1 cellular context compared by ENCODE assay signal in genomic region chr22:29030618-29031235, GRCh38.
TF ChIP-seq lines count a peak whose summit lies in the region.

No MANE protein-coding gene starts in this region.

TF ChIP-seq in HEK293, 187 proteins besides CTCF, POLR2A, EP300 and RAD21 (continued from another document):
- TF ChIP-seq BCL11B (tag by site-specific recombination; IDR thresholded peaks at IDR 0.05; ENCODE audit: low read depth) (0 out of 2 replicates have a peak, but pooled peaks have one; percentile 36), ZNF701 (tag by site-specific recombination; IDR thresholded peaks at IDR 0.05) (no peak), ZNF26 (tag by site-specific recombination; IDR thresholded peaks at IDR 0.05) (no peak), ZSCAN16 (tag by site-specific recombination; IDR thresholded peaks at IDR 0.05) (no peak), ZNF354C (tag by site-specific recombination; IDR thresholded peaks at IDR 0.05; ENCODE audit: borderline replicate concordance, low read depth) (no peak), ZNF626 (tag by site-specific recombination; IDR thresholded peaks at IDR 0.05) (no peak), ZFP3 (tag by site-specific recombination; IDR thresholded peaks at IDR 0.05; ENCODE audit: low read depth) (no peak), YY2 (tag by site-specific recombination; IDR thresholded peaks at IDR 0.05) (no peak), KLF16 (tag by site-specific recombination; IDR thresholded peaks at IDR 0.05) (peak; percentile 88), ZNF660 (tag by site-specific recombination; IDR thresholded peaks at IDR 0.05) (no peak; the same call in 1 of the 2 replicates), ZNF792 (tag by site-specific recombination; IDR thresholded peaks at IDR 0.05) (no peak), ZNF501 (tag by site-specific recombination; IDR thresholded peaks at IDR 0.05) (no peak), ZFP41 (tag by site-specific recombination; IDR thresholded peaks at IDR 0.05; ENCODE audit: borderline replicate concordance) (no peak), ZNF658 (tag by site-specific recombination; IDR thresholded peaks at IDR 0.05) (no peak), HOXA7 (CRISPR knock-in tag; IDR thresholded peaks at IDR 0.05; ENCODE audit: borderline replicate concordance) (no peak), ZBTB21 (tag by site-specific recombination; IDR thresholded peaks at IDR 0.05) (no peak), ZNF830 (tag by site-specific recombination; IDR thresholded peaks at IDR 0.05; ENCODE audit: low read depth) (no peak), KLF7 (tag by site-specific recombination; IDR thresholded peaks at IDR 0.05; ENCODE audit: borderline replicate concordance) (peak; percentile 29; the same call in 1 of the 2 replicates), SCRT1 (tag by site-specific recombination; IDR thresholded peaks at IDR 0.05; ENCODE audit: borderline replicate concordance) (no peak), PRDM4 (tag by site-specific recombination; IDR thresholded peaks at IDR 0.05) (0 out of 2 replicates have a peak, but pooled peaks have one; percentile 28), ZFP69B (tag by site-specific recombination; IDR thresholded peaks at IDR 0.05) (peak; percentile 56), ZNF692 (tag by site-specific recombination; IDR thresholded peaks at IDR 0.05) (peak; percentile 46; the same call in 1 of the 2 replicates), ZNF544 (tag by site-specific recombination; IDR thresholded peaks at IDR 0.05) (no peak), ZNF114 (tag by site-specific recombination; IDR thresholded peaks at IDR 0.05) (no peak), ZNF174 (tag by site-specific recombination; IDR thresholded peaks at IDR 0.05) (no peak), ZNF571 (tag by site-specific recombination; IDR thresholded peaks at IDR 0.05) (no peak), ZNF580 (tag by site-specific recombination; IDR thresholded peaks at IDR 0.05) (no peak), ZNF776 (tag by site-specific recombination; IDR thresholded peaks at IDR 0.05; ENCODE audit: borderline replicate concordance) (no peak), ZNF16 (tag by site-specific recombination; IDR thresholded peaks at IDR 0.05; ENCODE audit: low read depth) (no peak), ZNF362 (tag by site-specific recombination; IDR thresholded peaks at IDR 0.05) (no peak), ZBTB49 (tag by site-specific recombination; IDR thresholded peaks at IDR 0.05; ENCODE audit: low read depth) (no peak)
- TF ChIP-seq, protein P1, sequence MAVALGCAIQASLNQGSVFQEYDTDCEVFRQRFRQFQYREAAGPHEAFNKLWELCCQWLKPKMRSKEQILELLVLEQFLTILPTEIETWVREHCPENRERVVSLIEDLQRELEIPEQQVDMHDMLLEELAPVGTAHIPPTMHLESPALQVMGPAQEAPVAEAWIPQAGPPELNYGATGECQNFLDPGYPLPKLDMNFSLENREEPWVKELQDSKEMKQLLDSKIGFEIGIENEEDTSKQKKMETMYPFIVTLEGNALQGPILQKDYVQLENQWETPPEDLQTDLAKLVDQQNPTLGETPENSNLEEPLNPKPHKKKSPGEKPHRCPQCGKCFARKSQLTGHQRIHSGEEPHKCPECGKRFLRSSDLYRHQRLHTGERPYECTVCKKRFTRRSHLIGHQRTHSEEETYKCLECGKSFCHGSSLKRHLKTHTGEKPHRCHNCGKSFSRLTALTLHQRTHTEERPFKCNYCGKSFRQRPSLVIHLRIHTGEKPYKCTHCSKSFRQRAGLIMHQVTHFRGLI (tag by site-specific recombination; IDR thresholded peaks at IDR 0.05), result peak; percentile 75; the same call in 1 of the 2 replicates
- TF ChIP-seq, protein P2, sequence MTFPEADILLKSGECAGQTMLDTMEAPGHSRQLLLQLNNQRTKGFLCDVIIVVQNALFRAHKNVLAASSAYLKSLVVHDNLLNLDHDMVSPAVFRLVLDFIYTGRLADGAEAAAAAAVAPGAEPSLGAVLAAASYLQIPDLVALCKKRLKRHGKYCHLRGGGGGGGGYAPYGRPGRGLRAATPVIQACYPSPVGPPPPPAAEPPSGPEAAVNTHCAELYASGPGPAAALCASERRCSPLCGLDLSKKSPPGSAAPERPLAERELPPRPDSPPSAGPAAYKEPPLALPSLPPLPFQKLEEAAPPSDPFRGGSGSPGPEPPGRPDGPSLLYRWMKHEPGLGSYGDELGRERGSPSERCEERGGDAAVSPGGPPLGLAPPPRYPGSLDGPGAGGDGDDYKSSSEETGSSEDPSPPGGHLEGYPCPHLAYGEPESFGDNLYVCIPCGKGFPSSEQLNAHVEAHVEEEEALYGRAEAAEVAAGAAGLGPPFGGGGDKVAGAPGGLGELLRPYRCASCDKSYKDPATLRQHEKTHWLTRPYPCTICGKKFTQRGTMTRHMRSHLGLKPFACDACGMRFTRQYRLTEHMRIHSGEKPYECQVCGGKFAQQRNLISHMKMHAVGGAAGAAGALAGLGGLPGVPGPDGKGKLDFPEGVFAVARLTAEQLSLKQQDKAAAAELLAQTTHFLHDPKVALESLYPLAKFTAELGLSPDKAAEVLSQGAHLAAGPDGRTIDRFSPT (tag by site-specific recombination; IDR thresholded peaks at IDR 0.05), result peak; percentile 71
- TF ChIP-seq, protein P3, sequence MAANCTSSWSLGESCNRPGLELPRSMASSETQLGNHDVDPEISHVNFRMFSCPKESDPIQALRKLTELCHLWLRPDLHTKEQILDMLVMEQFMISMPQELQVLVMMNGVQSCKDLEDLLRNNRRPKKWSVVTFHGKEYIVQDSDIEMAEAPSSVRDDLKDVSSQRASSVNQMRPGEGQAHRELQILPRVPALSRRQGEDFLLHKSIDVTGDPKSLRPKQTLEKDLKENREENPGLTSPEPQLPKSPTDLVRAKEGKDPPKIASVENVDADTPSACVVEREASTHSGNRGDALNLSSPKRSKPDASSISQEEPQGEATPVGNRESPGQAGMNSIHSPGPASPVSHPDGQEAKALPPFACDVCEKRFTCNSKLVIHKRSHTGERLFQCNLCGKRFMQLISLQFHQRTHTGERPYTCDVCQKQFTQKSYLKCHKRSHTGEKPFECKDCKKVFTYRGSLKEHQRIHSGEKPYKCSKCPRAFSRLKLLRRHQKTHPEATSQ (tag by site-specific recombination; IDR thresholded peaks at IDR 0.05), result no peak; the same call in 1 of the 2 replicates
- TF ChIP-seq, protein P4, sequence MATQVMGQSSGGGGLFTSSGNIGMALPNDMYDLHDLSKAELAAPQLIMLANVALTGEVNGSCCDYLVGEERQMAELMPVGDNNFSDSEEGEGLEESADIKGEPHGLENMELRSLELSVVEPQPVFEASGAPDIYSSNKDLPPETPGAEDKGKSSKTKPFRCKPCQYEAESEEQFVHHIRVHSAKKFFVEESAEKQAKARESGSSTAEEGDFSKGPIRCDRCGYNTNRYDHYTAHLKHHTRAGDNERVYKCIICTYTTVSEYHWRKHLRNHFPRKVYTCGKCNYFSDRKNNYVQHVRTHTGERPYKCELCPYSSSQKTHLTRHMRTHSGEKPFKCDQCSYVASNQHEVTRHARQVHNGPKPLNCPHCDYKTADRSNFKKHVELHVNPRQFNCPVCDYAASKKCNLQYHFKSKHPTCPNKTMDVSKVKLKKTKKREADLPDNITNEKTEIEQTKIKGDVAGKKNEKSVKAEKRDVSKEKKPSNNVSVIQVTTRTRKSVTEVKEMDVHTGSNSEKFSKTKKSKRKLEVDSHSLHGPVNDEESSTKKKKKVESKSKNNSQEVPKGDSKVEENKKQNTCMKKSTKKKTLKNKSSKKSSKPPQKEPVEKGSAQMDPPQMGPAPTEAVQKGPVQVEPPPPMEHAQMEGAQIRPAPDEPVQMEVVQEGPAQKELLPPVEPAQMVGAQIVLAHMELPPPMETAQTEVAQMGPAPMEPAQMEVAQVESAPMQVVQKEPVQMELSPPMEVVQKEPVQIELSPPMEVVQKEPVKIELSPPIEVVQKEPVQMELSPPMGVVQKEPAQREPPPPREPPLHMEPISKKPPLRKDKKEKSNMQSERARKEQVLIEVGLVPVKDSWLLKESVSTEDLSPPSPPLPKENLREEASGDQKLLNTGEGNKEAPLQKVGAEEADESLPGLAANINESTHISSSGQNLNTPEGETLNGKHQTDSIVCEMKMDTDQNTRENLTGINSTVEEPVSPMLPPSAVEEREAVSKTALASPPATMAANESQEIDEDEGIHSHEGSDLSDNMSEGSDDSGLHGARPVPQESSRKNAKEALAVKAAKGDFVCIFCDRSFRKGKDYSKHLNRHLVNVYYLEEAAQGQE (tag by site-specific recombination; IDR thresholded peaks at IDR 0.05), result no peak
